32 cellular contexts compared by ENCODE assay signal in the genomic region with DNA sequence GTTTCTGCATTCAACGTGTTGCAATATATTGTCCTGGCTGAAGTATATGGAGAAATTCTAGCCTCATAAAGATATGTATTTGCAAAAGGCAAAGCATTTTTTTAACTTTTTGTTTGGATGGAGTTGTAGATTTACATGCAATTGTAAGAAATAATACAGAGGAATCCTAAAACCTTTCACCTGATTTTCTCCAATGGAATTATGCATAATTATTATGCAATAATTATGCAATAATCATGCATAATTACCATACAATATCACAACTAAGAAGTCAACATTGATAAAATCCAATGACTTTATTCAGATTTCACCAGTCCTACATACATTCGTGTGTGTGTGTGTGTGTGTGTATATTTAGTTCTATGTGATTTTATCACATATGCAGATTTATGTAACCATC. TPM values are rescaled to one million over a fixed set of nuclear protein-coding genes. Genes with fewer than 3 reads are reported as not detected.
"Had no signal": no experiment of that assay in that cellular context is flagged by ENCODE, and none has a peak within 500 bp of the region (broad histone marks: within the 10 kb centered on the region; RNA-seq: fewer than 3 reads in every experiment).

No MANE protein-coding gene starts in this region.

- H3K36me3 ChIP-seq: MG63 had no signal

- H3K4me3 ChIP-seq: MG63 had no signal

- H3K27me3 ChIP-seq: MG63 had no signal

- H3K9me3 ChIP-seq: MG63 had no signal

- DNase-seq: Karpas-422, Kasumi-1, MG63, MV-4-11, NCI-H1048, NCI-H1092, NCI-H1092 treated with DMSO at 0.1 percent for 48 hours, NCI-H1105, NCI-H1105 treated with DMSO at 0.1 percent for 48 hours, NCI-H1417 treated with DMSO at 0.1 percent for 48 hours, NCI-H1694, NCI-H1694 treated with DMSO at 0.1 percent for 48 hours, NCI-H187, NCI-H187 treated with DMSO at 0.1 percent for 48 hours, NCI-H1930, NCI-H2029, NCI-H2029 treated with DMSO at 0.1 percent for 48 hours, NCI-H2081, NCI-H2081 treated with DMSO at 0.1 percent for 48 hours, NCI-H2107, NCI-H2171, NCI-H2171 treated with DMSO at 0.1 percent for 48 hours, NCI-H2227 treated with DMSO at 0.1 percent for 48 hours, NCI-H226, NCI-H345, NCI-H446, NCI-H446 treated with DMSO at 0.1 percent for 48 hours, NCI-H510A, NCI-H524, NCI-H524 treated with DMSO at 0.1 percent for 48 hours, NCI-H526 had no signal

RNA-seq across cellular contexts. Expression of a gene that starts 7.5 kb away (rescaled TPM):
- total RNA-seq: LHCN-M2 had no signal
